Comparison of ENCODE assay signal across 22 cellular contexts in the genomic region with DNA sequence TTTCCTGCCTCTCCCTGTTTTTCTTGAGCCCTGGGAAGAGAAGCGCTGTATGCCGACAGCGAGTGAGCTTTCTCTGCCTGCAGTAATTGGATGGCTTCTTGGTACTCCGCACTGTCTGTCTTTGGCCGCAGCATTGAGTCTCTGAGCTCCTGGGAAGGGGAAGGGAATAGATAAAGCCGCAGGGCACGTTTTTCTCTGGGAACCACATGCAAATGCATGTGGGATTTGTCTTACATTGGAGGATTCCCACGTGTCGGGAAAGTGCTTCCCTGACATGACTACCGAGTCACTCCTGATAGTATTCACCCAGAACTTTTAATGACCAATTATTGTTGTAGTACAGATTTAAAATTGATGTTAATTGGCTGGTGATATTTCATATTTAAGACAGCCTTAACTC.
DNase-seq lines count a peak whose midpoint lies in the region; ATAC-seq lines count a peak whose summit lies in the region.
"Had no signal": no experiment of that assay in that cellular context is flagged by ENCODE, and none has a peak within 500 bp of the region (broad histone marks: within the 10 kb centered on the region; RNA-seq: fewer than 3 reads in every experiment).

No MANE protein-coding gene starts in this region.

- H3K27me3 Mint-ChIP-seq in T-helper 17 cell, result no peaks in the 10 kb centered on the region
- no peaks in the 10 kb centered on the region for H3K27me3 Mint-ChIP-seq in stimulated activated memory B cell treated with anti-CD40 and anti-IgM and Interleukin-4, amounts not matched to agents 10 μg/mL and 1 μg/mL and 100 μg/mL, for 72 hours
- H3K27me3 Mint-ChIP-seq: CD4-positive, alpha-beta T cell had no signal

- peaks cover 10% of the 10 kb centered on the region for H3K36me3 Mint-ChIP-seq in T-helper 17 cell (ENCODE audit: low read depth)
- H3K36me3 Mint-ChIP-seq in stimulated activated memory B cell treated with anti-CD40 and anti-IgM and Interleukin-4, amounts not matched to agents 10 μg/mL and 1 μg/mL and 100 μg/mL, for 72 hours, result peaks cover 55% of the 10 kb centered on the region

- no peak overlapping the region for H3K4me3 Mint-ChIP-seq in T-helper 17 cell
- H3K4me3 Mint-ChIP-seq in stimulated activated memory B cell treated with anti-CD40 and anti-IgM and Interleukin-4, amounts not matched to agents 10 μg/mL and 1 μg/mL and 100 μg/mL, for 72 hours, result no peak overlapping the region
- H3K4me3 Mint-ChIP-seq: CD4-positive, alpha-beta T cell had no signal

- H3K9me3 Mint-ChIP-seq in stimulated activated memory B cell treated with anti-CD40 and anti-IgM and Interleukin-4, amounts not matched to agents 10 μg/mL and 1 μg/mL and 100 μg/mL, for 72 hours, result peaks cover 4% of the 10 kb centered on the region
- H3K9me3 Mint-ChIP-seq: CD4-positive, alpha-beta T cell had no signal

- H3K9me3 ChIP-seq in T-helper 17 cell (ENCODE audit: control insufficient read depth, low read length, poor library complexity, severe bottlenecking), result no peaks in the 10 kb centered on the region
- H3K9me3 ChIP-seq: SK-N-SH had no signal

- peaks cover 10% of the 10 kb centered on the region for H3K4me1 Mint-ChIP-seq in T-helper 17 cell
- peaks cover 19% of the 10 kb centered on the region for H3K4me1 Mint-ChIP-seq in stimulated activated memory B cell treated with anti-CD40 and anti-IgM and Interleukin-4, amounts not matched to agents 10 μg/mL and 1 μg/mL and 100 μg/mL, for 72 hours

- in situ Hi-C loops in G401 (cut with HindIII; ENCODE audit: low sequenced_read_pairs), result no loop called here

- H3K27ac ChIP-seq in caudate nucleus (ENCODE audit: low read depth, low read length), result no peak overlapping the region
- H3K27ac ChIP-seq: BLaER1 treated with 17β-estradiol and CSF1 and Interleukin-3, amounts not matched to agents 10 nM and 100 nM had no signal

- no peak for ATAC-seq in T-helper 17 cell
- no peak for ATAC-seq in stimulated activated memory B cell treated with anti-CD40 and anti-IgM and Interleukin-4, amounts not matched to agents 10 μg/mL and 1 μg/mL and 100 μg/mL, for 72 hours
- ATAC-seq: Panc1 had no signal

- DNase-seq in ELF-1 (ENCODE audit: low read depth, low spot score) (peak; percentile 48), T-helper 17 cell (no peak), foreskin melanocyte (peak; percentile 8), NOMO-1 (lab: John Stamatoyannopoulos, UW; ENCODE audit: unreplicated experiment in 2 of 2) (no peak), caudate nucleus (lab: John Stamatoyannopoulos, UW) (no peak), G401 (ENCODE audit: low spot score) (no peak)
- DNase-seq: CD4-positive, alpha-beta T cell; GDM1; H7; KBM-7; MM.1S; NCI-H1048; NCI-H1417; NCI-H1694; NCI-H2029 treated with DMSO at 0.1 percent for 48 hours; NCI-H446 treated with DMSO at 0.1 percent for 48 hours; SIG-M5; SK-N-SH; SW 1271 had no signal

- H3K27ac Mint-ChIP-seq in T-helper 17 cell, result peak overlapping the region; percentile 10
- H3K27ac Mint-ChIP-seq in stimulated activated memory B cell treated with anti-CD40 and anti-IgM and Interleukin-4, amounts not matched to agents 10 μg/mL and 1 μg/mL and 100 μg/mL, for 72 hours, result peak overlapping the region; percentile 2
- H3K27ac Mint-ChIP-seq: CD4-positive, alpha-beta T cell had no signal

Comparison
In these comparisons a context has a peak if more than half of its experiments do, and no peak if none do; other contexts are left out.
1. DNase-seq: peak in ELF-1 (single experiment) and foreskin melanocyte (single experiment); none in T-helper 17 cell (0 of 3), NOMO-1 (0 of 2), caudate nucleus (0 of 61) and G401 (single experiment).